ENCODE assay signal across 2 cellular contexts in the genomic region with DNA sequence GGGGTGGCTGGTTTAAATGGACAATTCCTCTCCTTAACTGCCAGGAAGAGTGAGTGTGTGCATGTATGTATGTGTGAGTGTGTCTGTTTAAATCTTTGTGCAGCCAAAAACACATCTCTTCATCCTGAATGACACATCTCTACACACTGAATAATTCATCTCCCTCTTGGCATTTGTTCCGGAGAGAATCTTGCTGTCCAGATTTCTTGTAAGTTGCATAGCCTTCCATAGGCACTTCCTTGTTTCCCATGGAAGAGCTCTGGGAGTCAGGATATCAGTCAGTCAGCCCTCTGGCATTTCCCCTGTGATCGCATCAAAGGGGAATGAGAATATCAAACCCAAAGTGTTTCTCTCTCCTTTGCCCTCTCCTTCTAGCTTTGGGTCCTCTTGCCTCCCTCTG.
TF ChIP-seq lines count a peak whose summit lies in the region.

No MANE protein-coding gene starts in this region.

TF ChIP-seq in GM23338, 12 proteins besides CTCF, POLR2A, EP300 and RAD21 (continued from another document):
- no peak for TF ChIP-seq ZNF114 (CRISPR knock-in tag; IDR thresholded peaks at IDR 0.05)
- TF ChIP-seq, protein P1, sequence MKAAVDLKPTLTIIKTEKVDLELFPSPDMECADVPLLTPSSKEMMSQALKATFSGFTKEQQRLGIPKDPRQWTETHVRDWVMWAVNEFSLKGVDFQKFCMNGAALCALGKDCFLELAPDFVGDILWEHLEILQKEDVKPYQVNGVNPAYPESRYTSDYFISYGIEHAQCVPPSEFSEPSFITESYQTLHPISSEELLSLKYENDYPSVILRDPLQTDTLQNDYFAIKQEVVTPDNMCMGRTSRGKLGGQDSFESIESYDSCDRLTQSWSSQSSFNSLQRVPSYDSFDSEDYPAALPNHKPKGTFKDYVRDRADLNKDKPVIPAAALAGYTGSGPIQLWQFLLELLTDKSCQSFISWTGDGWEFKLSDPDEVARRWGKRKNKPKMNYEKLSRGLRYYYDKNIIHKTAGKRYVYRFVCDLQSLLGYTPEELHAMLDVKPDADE (IDR thresholded peaks at IDR 0.05): no peak
- no peak for TF ChIP-seq EZH2 (IDR thresholded peaks at IDR 0.05; ENCODE audit: low read depth, unreplicated experiment)
- no peak for TF ChIP-seq CREB1 (CRISPR knock-in tag; IDR thresholded peaks at IDR 0.05; ENCODE audit: low read depth)

TF ChIP-seq in WTC11, 78 proteins besides CTCF, POLR2A, EP300 and RAD21 (continued from another document):
- TF ChIP-seq, protein P2, sequence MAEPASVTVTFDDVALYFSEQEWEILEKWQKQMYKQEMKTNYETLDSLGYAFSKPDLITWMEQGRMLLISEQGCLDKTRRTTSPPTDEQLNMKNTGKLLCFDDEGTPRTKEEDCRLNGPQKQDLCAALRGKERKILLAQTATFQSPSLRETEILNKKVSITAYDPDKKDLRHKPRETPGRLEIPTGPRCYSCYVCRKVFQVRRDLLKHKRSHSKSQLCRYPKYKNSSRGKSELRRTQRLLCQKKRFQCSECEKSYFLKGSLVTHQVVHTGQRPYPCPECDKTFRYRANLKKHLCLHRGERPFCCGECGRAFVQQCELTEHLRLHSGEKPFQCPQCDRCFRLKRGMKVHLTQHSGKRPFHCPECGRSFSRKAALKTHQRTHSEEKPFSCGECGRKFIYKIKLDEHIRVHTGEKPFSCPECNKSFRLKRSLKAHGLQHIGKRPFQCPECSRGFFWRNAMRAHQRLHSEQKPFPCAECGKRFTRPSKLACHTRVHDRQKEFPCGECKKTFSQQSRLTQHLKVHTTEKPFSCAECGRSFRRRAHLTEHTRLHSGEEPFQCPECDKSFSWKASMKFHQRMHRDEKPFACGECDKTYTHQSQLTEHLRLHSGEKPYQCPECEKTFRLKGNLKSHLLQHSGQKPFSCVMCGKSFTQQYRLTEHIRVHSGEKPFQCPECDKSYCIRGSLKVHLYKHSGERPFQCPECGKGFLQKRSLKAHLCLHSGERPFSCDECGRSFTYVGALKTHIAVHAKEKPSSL (CRISPR knock-in tag; conservative IDR thresholded peaks at IDR 0.05): no peak
- TF ChIP-seq FOXK1 (CRISPR knock-in tag; IDR thresholded peaks at IDR 0.05) (no peak), MYBL2 (CRISPR knock-in tag; IDR thresholded peaks at IDR 0.05) (no peak), RORB (CRISPR knock-in tag; IDR thresholded peaks at IDR 0.05) (no peak), SOX15 (CRISPR knock-in tag; IDR thresholded peaks at IDR 0.05) (no peak), ATF1 (CRISPR knock-in tag; IDR thresholded peaks at IDR 0.05) (no peak), ZNF423 (CRISPR knock-in tag; IDR thresholded peaks at IDR 0.05) (no peak), ELF4 (CRISPR knock-in tag; IDR thresholded peaks at IDR 0.05; ENCODE audit: low read depth) (no peak), ETV6 (CRISPR knock-in tag; IDR thresholded peaks at IDR 0.05) (no peak), SMAD3 (CRISPR knock-in tag; IDR thresholded peaks at IDR 0.05; ENCODE audit: borderline replicate concordance) (no peak), NR2C2 (CRISPR knock-in tag; IDR thresholded peaks at IDR 0.05) (no peak)
- TF ChIP-seq, protein P3, sequence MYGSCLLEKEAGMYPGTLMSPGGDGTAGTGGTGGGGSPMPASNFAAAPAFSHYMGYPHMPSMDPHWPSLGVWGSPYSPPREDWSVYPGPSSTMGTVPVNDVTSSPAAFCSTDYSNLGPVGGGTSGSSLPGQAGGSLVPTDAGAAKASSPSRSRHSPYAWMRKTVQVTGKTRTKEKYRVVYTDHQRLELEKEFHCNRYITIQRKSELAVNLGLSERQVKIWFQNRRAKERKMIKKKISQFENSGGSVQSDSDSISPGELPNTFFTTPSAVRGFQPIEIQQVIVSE (CRISPR knock-in tag; IDR thresholded peaks at IDR 0.05; ENCODE audit: borderline replicate concordance): no peak
- TF ChIP-seq, protein P4, sequence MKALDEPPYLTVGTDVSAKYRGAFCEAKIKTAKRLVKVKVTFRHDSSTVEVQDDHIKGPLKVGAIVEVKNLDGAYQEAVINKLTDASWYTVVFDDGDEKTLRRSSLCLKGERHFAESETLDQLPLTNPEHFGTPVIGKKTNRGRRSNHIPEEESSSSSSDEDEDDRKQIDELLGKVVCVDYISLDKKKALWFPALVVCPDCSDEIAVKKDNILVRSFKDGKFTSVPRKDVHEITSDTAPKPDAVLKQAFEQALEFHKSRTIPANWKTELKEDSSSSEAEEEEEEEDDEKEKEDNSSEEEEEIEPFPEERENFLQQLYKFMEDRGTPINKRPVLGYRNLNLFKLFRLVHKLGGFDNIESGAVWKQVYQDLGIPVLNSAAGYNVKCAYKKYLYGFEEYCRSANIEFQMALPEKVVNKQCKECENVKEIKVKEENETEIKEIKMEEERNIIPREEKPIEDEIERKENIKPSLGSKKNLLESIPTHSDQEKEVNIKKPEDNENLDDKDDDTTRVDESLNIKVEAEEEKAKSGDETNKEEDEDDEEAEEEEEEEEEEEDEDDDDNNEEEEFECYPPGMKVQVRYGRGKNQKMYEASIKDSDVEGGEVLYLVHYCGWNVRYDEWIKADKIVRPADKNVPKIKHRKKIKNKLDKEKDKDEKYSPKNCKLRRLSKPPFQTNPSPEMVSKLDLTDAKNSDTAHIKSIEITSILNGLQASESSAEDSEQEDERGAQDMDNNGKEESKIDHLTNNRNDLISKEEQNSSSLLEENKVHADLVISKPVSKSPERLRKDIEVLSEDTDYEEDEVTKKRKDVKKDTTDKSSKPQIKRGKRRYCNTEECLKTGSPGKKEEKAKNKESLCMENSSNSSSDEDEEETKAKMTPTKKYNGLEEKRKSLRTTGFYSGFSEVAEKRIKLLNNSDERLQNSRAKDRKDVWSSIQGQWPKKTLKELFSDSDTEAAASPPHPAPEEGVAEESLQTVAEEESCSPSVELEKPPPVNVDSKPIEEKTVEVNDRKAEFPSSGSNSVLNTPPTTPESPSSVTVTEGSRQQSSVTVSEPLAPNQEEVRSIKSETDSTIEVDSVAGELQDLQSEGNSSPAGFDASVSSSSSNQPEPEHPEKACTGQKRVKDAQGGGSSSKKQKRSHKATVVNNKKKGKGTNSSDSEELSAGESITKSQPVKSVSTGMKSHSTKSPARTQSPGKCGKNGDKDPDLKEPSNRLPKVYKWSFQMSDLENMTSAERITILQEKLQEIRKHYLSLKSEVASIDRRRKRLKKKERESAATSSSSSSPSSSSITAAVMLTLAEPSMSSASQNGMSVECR (CRISPR knock-in tag; IDR thresholded peaks at IDR 0.05; ENCODE audit: borderline replicate concordance): no peak
- TF ChIP-seq, protein P5, sequence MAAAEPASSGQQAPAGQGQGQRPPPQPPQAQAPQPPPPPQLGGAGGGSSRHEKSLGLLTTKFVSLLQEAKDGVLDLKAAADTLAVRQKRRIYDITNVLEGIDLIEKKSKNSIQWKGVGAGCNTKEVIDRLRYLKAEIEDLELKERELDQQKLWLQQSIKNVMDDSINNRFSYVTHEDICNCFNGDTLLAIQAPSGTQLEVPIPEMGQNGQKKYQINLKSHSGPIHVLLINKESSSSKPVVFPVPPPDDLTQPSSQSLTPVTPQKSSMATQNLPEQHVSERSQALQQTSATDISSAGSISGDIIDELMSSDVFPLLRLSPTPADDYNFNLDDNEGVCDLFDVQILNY (CRISPR knock-in tag; IDR thresholded peaks at IDR 0.05): no peak
